ENCODE assay signal across 23 cellular contexts in genomic region chr15:74626336-74626735, GRCh38. TPM values are rescaled to one million over a fixed set of nuclear protein-coding genes. Genes with fewer than 3 reads are reported as not detected.
DNase-seq lines count a peak whose midpoint lies in the region; ATAC-seq and TF ChIP-seq lines count a peak whose summit lies in the region.
"Had no signal": no experiment of that assay in that cellular context is flagged by ENCODE, and none has a peak within 500 bp of the region (broad histone marks: within the 10 kb centered on the region; RNA-seq: fewer than 3 reads in every experiment).

No MANE protein-coding gene starts in this region.

- BruUV-seq in mammary epithelial cell (replicated peaks; lab: Mats Ljungman, UMichigan): no TSS peak

- DNase-seq in CD4-positive, CD25-positive, alpha-beta regulatory T cell: no peak
- DNase-seq in activated naive CD4-positive, alpha-beta T cell treated with anti-CD3 and anti-CD28 coated beads, Interleukin-2, amount 50 U/mL, for 72 hours (ENCODE audit: low spot score in 2 of 2): no peak
- DNase-seq in memory B cell (ENCODE audit: low spot score in 2 of 2) (no peak), mammary epithelial cell (no peak), midbrain (lab: John Stamatoyannopoulos, UW) (no peak), tibial nerve (ENCODE audit: low spot score in 2 of 2) (no peak)
- DNase-seq: activated CD4-positive, alpha-beta T cell treated with anti-CD3 and anti-CD28 coated beads for 36 hours; activated gamma-delta T cell; effector memory CD8-positive, alpha-beta T cell; GF-D8; NCI-H1930; NCI-H2227 treated with DMSO at 0.1 percent for 48 hours; NCI-H748 treated with DMSO at 0.1 percent for 48 hours; psoas muscle; stimulated activated naive CD4-positive, alpha-beta T cell; tibial artery had no signal

- peaks cover 16% of the 10 kb centered on the region for H3K4me1 ChIP-seq in CD4-positive, CD25-positive, alpha-beta regulatory T cell (ENCODE audit: control insufficient read depth, insufficient read depth, low read length, poor library complexity, severe bottlenecking)
- H3K4me1 ChIP-seq in KMS-11 (ENCODE audit: low read depth, poor library complexity, severe bottlenecking): peaks cover 34% of the 10 kb centered on the region
- peaks cover 4% of the 10 kb centered on the region for H3K4me1 ChIP-seq in mammary epithelial cell (ENCODE audit: insufficient read depth, low read length)
- H3K4me1 ChIP-seq in tibial nerve: peaks cover 0 to 3% (median 0%) of the 10 kb centered on the region in 4 donors
- H3K4me1 ChIP-seq: psoas muscle, SJSA1 had no signal

- TF ChIP-seq EP300 in tibial nerve (IDR thresholded peaks at IDR 0.05): no peak

- no peaks in the 10 kb centered on the region for H3K27me3 ChIP-seq in CD4-positive, CD25-positive, alpha-beta regulatory T cell (ENCODE audit: control insufficient read depth, insufficient read depth, low read length)
- H3K27me3 ChIP-seq in KMS-11 (ENCODE audit: insufficient read depth, low read depth) (no peaks in the 10 kb centered on the region), mammary epithelial cell (ENCODE audit: insufficient read depth, low read length) (no peaks in the 10 kb centered on the region), tibial nerve (no peaks in the 10 kb centered on the region)
- H3K27me3 ChIP-seq: esophagus muscularis mucosa, neutrophil, SJSA1, tibial artery had no signal

- no peak for ATAC-seq in CD4-positive, CD25-positive, alpha-beta regulatory T cell (ENCODE audit: low read depth in 2 of 2)
- ATAC-seq in activated naive CD4-positive, alpha-beta T cell treated with anti-CD3 and anti-CD28 coated beads, Interleukin-2, amount 50 U/mL, for 72 hours: no peak
- no peak for ATAC-seq in memory B cell (ENCODE audit: low read depth)
- ATAC-seq in GM18519 (IDR thresholded peaks at IDR 0.05; ENCODE audit: low FRiP score, unreplicated experiment): no peak
- ATAC-seq: activated CD4-positive, alpha-beta T cell treated with anti-CD3 and anti-CD28 coated beads for 36 hours; Panc1; psoas muscle had no signal

- no peak overlapping the region for H3K4me3 ChIP-seq in CD4-positive, CD25-positive, alpha-beta regulatory T cell (ENCODE audit: low read depth, low read length)
- H3K4me3 ChIP-seq in KMS-11 (IDR thresholded peaks at IDR 0.05; ENCODE audit: insufficient read depth, low read depth, low read length): no peak overlapping the region
- H3K4me3 ChIP-seq in mammary epithelial cell (replicated peaks in 1 of 3; ENCODE audit: insufficient read depth in 1 of 3, low read depth in 2 of 3, low read length in 3 of 3): no peak overlapping the region
- H3K4me3 ChIP-seq in tibial nerve: no peak overlapping the region
- H3K4me3 ChIP-seq: esophagus muscularis mucosa, psoas muscle, SJSA1, tibial artery had no signal

- no peaks in the 10 kb centered on the region for H3K27me3 Mint-ChIP-seq in CD4-positive, CD25-positive, alpha-beta regulatory T cell
- no peaks in the 10 kb centered on the region for H3K27me3 Mint-ChIP-seq in memory B cell
- H3K27me3 Mint-ChIP-seq: activated CD4-positive, alpha-beta T cell treated with anti-CD3 and anti-CD28 coated beads for 36 hours; effector memory CD8-positive, alpha-beta T cell had no signal

- H3K36me3 ChIP-seq in CD4-positive, CD25-positive, alpha-beta regulatory T cell (ENCODE audit: control insufficient read depth, insufficient read depth, low read length): peaks cover 99% of the 10 kb centered on the region
- H3K36me3 ChIP-seq in KMS-11 (ENCODE audit: insufficient read depth): peaks cover 9% of the 10 kb centered on the region; the same call in 1 of the 2 replicates
- peaks cover 44% of the 10 kb centered on the region for H3K36me3 ChIP-seq in mammary epithelial cell (ENCODE audit: insufficient read depth, low read length)
- peaks cover 4 to 100% (median 62%) of the 10 kb centered on the region in 3 donors for H3K36me3 ChIP-seq in tibial nerve

- no peaks in the 10 kb centered on the region for H3K9me3 ChIP-seq in CD4-positive, CD25-positive, alpha-beta regulatory T cell (ENCODE audit: control insufficient read depth in 2 of 2, low read length in 2 of 2)
- H3K9me3 ChIP-seq in mammary epithelial cell (replicated peaks; ENCODE audit: insufficient read depth, low read length) (no peaks in the 10 kb centered on the region), tibial nerve (no peaks in the 10 kb centered on the region)
- H3K9me3 ChIP-seq: esophagus muscularis mucosa, neutrophil, psoas muscle, SJSA1, tibial artery had no signal

- no peak for TF ChIP-seq POLR2A in tibial nerve (IDR thresholded peaks at IDR 0.05)

- no peak overlapping the region for H3K27ac ChIP-seq in CD4-positive, CD25-positive, alpha-beta regulatory T cell (ENCODE audit: insufficient read depth, low read length, poor library complexity, severe bottlenecking)
- H3K27ac ChIP-seq in KMS-11 (peak overlapping the region; percentile 20; the same call in 1 of the 2 replicates), mammary epithelial cell (ENCODE audit: insufficient read depth, low read depth, low read length) (no peak overlapping the region), tibial nerve (no peak overlapping the region)
- H3K27ac ChIP-seq: esophagus muscularis mucosa, neutrophil, psoas muscle, SJSA1, tibial artery had no signal

- H3K79me2 ChIP-seq in KMS-11 (ENCODE audit: insufficient read depth, low read depth) (peaks cover 15% of the 10 kb centered on the region; the same call in 1 of the 2 replicates), mammary epithelial cell (ENCODE audit: insufficient read depth, low read length) (peaks cover 31% of the 10 kb centered on the region)

- H4K20me1 ChIP-seq in KMS-11 (ENCODE audit: insufficient read depth): no peaks in the 10 kb centered on the region
- no peaks in the 10 kb centered on the region for H4K20me1 ChIP-seq in mammary epithelial cell (ENCODE audit: insufficient read depth, low read length)

- H3K9ac ChIP-seq in KMS-11 (no peak overlapping the region; the same call in 1 of the 2 replicates), mammary epithelial cell (ENCODE audit: insufficient read depth, low read length) (no peak overlapping the region)

- no peak overlapping the region for H2AFZ ChIP-seq in KMS-11 (ENCODE audit: low read depth)
- no peak overlapping the region for H2AFZ ChIP-seq in mammary epithelial cell (ENCODE audit: low read depth, low read length)

- H3K4me1 Mint-ChIP-seq in CD4-positive, CD25-positive, alpha-beta regulatory T cell: peaks cover 0 to 53% (median 12%) of the 10 kb centered on the region in 4 donors
- H3K4me1 Mint-ChIP-seq in memory B cell: peaks cover 38% of the 10 kb centered on the region

- peak overlapping the region; percentile 55 to 78 (median 60) for H3K27ac Mint-ChIP-seq in CD4-positive, CD25-positive, alpha-beta regulatory T cell
- H3K27ac Mint-ChIP-seq in activated naive CD4-positive, alpha-beta T cell treated with anti-CD3 and anti-CD28 coated beads, Interleukin-2, amount 50 U/mL, for 72 hours: peak overlapping the region; percentile 74 to 82
- peak overlapping the region; percentile 63 for H3K27ac Mint-ChIP-seq in memory B cell
- H3K27ac Mint-ChIP-seq: activated CD4-positive, alpha-beta T cell treated with anti-CD3 and anti-CD28 coated beads for 36 hours; T-helper 1 cell treated with Interleukin-12 subunit alpha and Interleukin-12 subunit beta and Interleukin-4 antibody, amounts not matched to agents 30 μg/mL and 1 μg/mL, for 36 hours had no signal

- TF ChIP-seq CTCF in KMS-11 (conservative IDR thresholded peaks at IDR 0.05; ENCODE audit: low read depth, low read length) (no peak), mammary epithelial cell (conservative IDR thresholded peaks at IDR 0.05 in 1 of 2, IDR thresholded peaks at IDR 0.05 in 1 of 2; ENCODE audit: extremely low read depth in 1 of 2, insufficient read depth in 1 of 2, low read depth in 1 of 2, low read length in 2 of 2) (no peak), tibial nerve (IDR thresholded peaks at IDR 0.05) (no peak)

- in situ Hi-C loops in mammary epithelial cell (cut with MboI; ENCODE audit: low sequenced_read_pairs in 2 of 2): no loop called here

- intact Hi-C loops in mammary epithelial cell (cut with micrococcal nuclease): no loop called here

- H3K9me3 Mint-ChIP-seq in CD4-positive, CD25-positive, alpha-beta regulatory T cell: no peaks in the 10 kb centered on the region
- H3K9me3 Mint-ChIP-seq in activated naive CD4-positive, alpha-beta T cell treated with anti-CD3 and anti-CD28 coated beads, Interleukin-2, amount 50 U/mL, for 72 hours: no peaks in the 10 kb centered on the region
- no peaks in the 10 kb centered on the region for H3K9me3 Mint-ChIP-seq in memory B cell
- H3K9me3 Mint-ChIP-seq: effector memory CD8-positive, alpha-beta T cell; T-helper 1 cell treated with Interleukin-12 subunit alpha and Interleukin-12 subunit beta and Interleukin-4 antibody, amounts not matched to agents 30 μg/mL and 1 μg/mL, for 36 hours had no signal

- dilution Hi-C loops in mammary epithelial cell (cut with HindIII; ENCODE audit: low sequenced_read_pairs): loop anchor here (5.0 kb wide), 1 partner anchor 104 kb away; no protein-coding TSS in a partner anchor

- H3K4me3 Mint-ChIP-seq in CD4-positive, CD25-positive, alpha-beta regulatory T cell: peak overlapping the region in 1 of 4 donors; percentile 15
- no peak overlapping the region for H3K4me3 Mint-ChIP-seq in memory B cell
- H3K4me3 Mint-ChIP-seq: activated CD4-positive, alpha-beta T cell treated with anti-CD3 and anti-CD28 coated beads for 36 hours; effector memory CD8-positive, alpha-beta T cell; T-helper 1 cell treated with Interleukin-12 subunit alpha and Interleukin-12 subunit beta and Interleukin-4 antibody, amounts not matched to agents 30 μg/mL and 1 μg/mL, for 36 hours had no signal

- H3K36me3 Mint-ChIP-seq in CD4-positive, CD25-positive, alpha-beta regulatory T cell: peaks cover 48% of the 10 kb centered on the region
- peaks cover 4 to 23% of the 10 kb centered on the region in 2 donors for H3K36me3 Mint-ChIP-seq in activated naive CD4-positive, alpha-beta T cell treated with anti-CD3 and anti-CD28 coated beads, Interleukin-2, amount 50 U/mL, for 72 hours
- H3K36me3 Mint-ChIP-seq in memory B cell: peaks cover 28% of the 10 kb centered on the region

- H3K4me2 ChIP-seq in KMS-11 (peak overlapping the region; percentile 27; the same call in 1 of the 2 replicates), mammary epithelial cell (ENCODE audit: insufficient read depth, low read depth, low read length) (no peak overlapping the region)

- 94% methylated on average over 6 of the region's 7 CpGs for WGBS in mammary epithelial cell (ENCODE audit: low coverage, missing lambda C conversion rate)
- 95 to 97% methylated on average over 7 of the region's 7 CpGs for WGBS in tibial nerve, 2 donors

- CTCF ChIA-PET in mammary epithelial cell (lab: Charles Lee; ENCODE audit: low non-redundant PET): no interaction called here

RNA-seq across cellular contexts. Expression of gene CLK3, which starts 10.7 kb away (rescaled TPM):
- 289 TPM for total RNA-seq in CD4-positive, CD25-positive, alpha-beta regulatory T cell
- polyA plus RNA-seq in CD4-positive, CD25-positive, alpha-beta regulatory T cell: 10 to 100 TPM; 58.4 to 79.7 (median 75.0) TPM
- total RNA-seq in activated naive CD4-positive, alpha-beta T cell treated with anti-CD3 and anti-CD28 coated beads, Interleukin-2, amount 50 U/mL, for 72 hours: 100 to 1,000 TPM; 160 to 176 TPM
- total RNA-seq in mammary epithelial cell (10 to 100 TPM; 52.7 to 58.7 TPM), tibial nerve (100 to 1,000 TPM; 130 to 181 (median 138) TPM)
- 66.0 TPM for polyA plus RNA-seq in mammary epithelial cell
- polyA minus RNA-seq in mammary epithelial cell: 155 TPM
